In the genomic region with DNA sequence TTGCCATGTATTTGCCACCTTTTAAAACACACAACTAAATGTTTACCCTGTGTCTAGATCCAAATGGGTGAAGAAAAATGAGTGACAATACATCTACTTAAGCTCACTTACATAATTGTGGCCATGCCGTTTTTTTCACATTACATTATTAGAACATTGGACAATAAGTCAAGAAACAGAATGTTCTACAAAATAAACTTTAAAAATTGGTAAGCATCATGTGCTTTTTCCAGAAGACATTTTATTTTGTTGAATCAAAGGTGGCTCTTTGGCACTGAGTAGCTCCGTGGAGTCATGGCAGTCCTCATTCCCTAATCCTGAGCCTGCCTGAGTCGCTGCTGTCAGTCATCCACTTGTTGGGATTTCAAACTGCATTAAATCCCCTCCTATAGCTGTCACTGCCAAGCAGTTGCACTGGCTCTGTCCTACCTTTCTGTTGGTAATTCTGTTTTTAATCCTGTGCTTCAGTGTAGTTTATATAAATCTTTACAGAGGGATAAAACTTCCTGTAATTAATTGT, we compare ENCODE assay signal across 20 cellular contexts. TPM values are rescaled to one million over a fixed set of nuclear protein-coding genes. Genes with fewer than 3 reads are reported as not detected.
A peak's percentile ranks its signal among the peaks of the same experiment; 100 is the strongest.
DNase-seq lines count a peak whose midpoint lies in the region; ATAC-seq and TF ChIP-seq lines count a peak whose summit lies in the region.
"Had no signal": no experiment of that assay in that cellular context is flagged by ENCODE, and none has a peak within 500 bp of the region (broad histone marks: within the 10 kb centered on the region; RNA-seq: fewer than 3 reads in every experiment).

No MANE protein-coding gene starts in this region.

- H3K4me1 Mint-ChIP-seq in MCF 10A (ENCODE audit: insufficient read depth, unreplicated experiment), result peaks cover 43% of the 10 kb centered on the region
- H3K4me1 Mint-ChIP-seq in neural progenitor cell, result peaks cover 11% of the 10 kb centered on the region
- H3K4me1 Mint-ChIP-seq: activated CD4-positive, alpha-beta T cell treated with anti-CD3 and anti-CD28 coated beads, Interleukin-2, amount 10 ng/mL, durations not matched to agents 7 days and 5 days; activated naive CD8-positive, alpha-beta T cell treated with anti-CD3 and anti-CD28 coated beads for 36 hours had no signal

- H3K4me3 ChIP-seq in breast epithelium (no peak overlapping the region), WERI-Rb-1 (ENCODE audit: low read depth, low read length) (no peak overlapping the region), neural progenitor cell (no peak overlapping the region), transverse colon (no peak overlapping the region)
- H3K4me3 ChIP-seq: body of pancreas had no signal

- H2AFZ ChIP-seq in neural progenitor cell (replicated peaks), result no peak overlapping the region

- BruUV-seq in MCF 10A (replicated peaks; lab: Mats Ljungman, UMichigan), result no TSS peak

- no peak for ATAC-seq in HG03139 (IDR thresholded peaks at IDR 0.05; ENCODE audit: unreplicated experiment)
- ATAC-seq in GM18907 (IDR thresholded peaks at IDR 0.05; ENCODE audit: unreplicated experiment), result no peak
- ATAC-seq: body of pancreas had no signal

- H3K9ac ChIP-seq in neural progenitor cell, result no peak overlapping the region

- H3F3A ChIP-seq in neural progenitor cell (ENCODE audit: low read depth), result no peaks in the 10 kb centered on the region

- H4K20me1 ChIP-seq in neural progenitor cell (ENCODE audit: low read depth), result no peaks in the 10 kb centered on the region

- H3K9me3 ChIP-seq in breast epithelium (no peaks in the 10 kb centered on the region), WERI-Rb-1 (ENCODE audit: severe bottlenecking) (no peaks in the 10 kb centered on the region), neural progenitor cell (ENCODE audit: low read depth) (no peaks in the 10 kb centered on the region), transverse colon (no peaks in the 10 kb centered on the region)
- H3K9me3 ChIP-seq: BE2C, body of pancreas had no signal

- no peaks in the 10 kb centered on the region for H3K27me3 ChIP-seq in breast epithelium
- peaks cover 12% of the 10 kb centered on the region for H3K27me3 ChIP-seq in WERI-Rb-1 (ENCODE audit: insufficient read depth, low read depth, severe bottlenecking)
- H3K27me3 ChIP-seq in neural progenitor cell, result no peaks in the 10 kb centered on the region
- H3K27me3 ChIP-seq in transverse colon, result no peaks in the 10 kb centered on the region
- H3K27me3 ChIP-seq: BE2C, body of pancreas had no signal

- TF ChIP-seq CTCF in breast epithelium (IDR thresholded peaks at IDR 0.05) (no peak), MCF 10A (IDR thresholded peaks at IDR 0.05; ENCODE audit: unreplicated experiment) (no peak), WERI-Rb-1 (IDR thresholded peaks at IDR 0.05; ENCODE audit: low read depth, low read length) (no peak), neural progenitor cell (IDR thresholded peaks at IDR 0.05) (no peak), transverse colon (IDR thresholded peaks at IDR 0.05) (no peak)

- peaks cover 8% of the 10 kb centered on the region for H3K9me3 Mint-ChIP-seq in MCF 10A (ENCODE audit: unreplicated experiment)
- H3K9me3 Mint-ChIP-seq in neural progenitor cell, result no peaks in the 10 kb centered on the region
- H3K9me3 Mint-ChIP-seq: activated CD4-positive, alpha-beta T cell treated with anti-CD3 and anti-CD28 coated beads, Interleukin-2, amount 10 ng/mL, durations not matched to agents 7 days and 5 days; activated naive CD8-positive, alpha-beta T cell treated with anti-CD3 and anti-CD28 coated beads for 36 hours; endodermal cell; nephron progenitor cell had no signal

- CTCF ChIA-PET in MCF 10A (lab: Yijun Ruan, JAX), result interaction anchor here (0.7 to 0.8 kb wide), 3 partner anchors 16 to 119 kb away, joined by 3 read pairs; no protein-coding TSS in a partner anchor

- H3K4me1 ChIP-seq in breast epithelium (no peaks in the 10 kb centered on the region), neural progenitor cell (peaks cover 22% of the 10 kb centered on the region), transverse colon (peaks cover 0 to 6% (median 0%) of the 10 kb centered on the region in 4 donors)
- H3K4me1 ChIP-seq: BE2C, body of pancreas had no signal

- H3K27ac ChIP-seq in breast epithelium (peak overlapping the region; percentile 38 to 43), WERI-Rb-1 (no peak overlapping the region), neural progenitor cell (no peak overlapping the region), transverse colon (peak overlapping the region in 3 of 4 donors; percentile 11 to 77 (median 15))
- H3K27ac ChIP-seq: body of pancreas had no signal

- POLR2A ChIA-PET in MCF 10A (lab: Yijun Ruan, JAX), result interaction anchor here (0.6 to 1.4 kb wide), 3 partner anchors 9 to 32 kb away, joined by 3 to 4 read pairs (median 3); no protein-coding TSS in a partner anchor

- no peak overlapping the region for H3K4me2 ChIP-seq in neural progenitor cell

- TF ChIP-seq POLR2A in breast epithelium (IDR thresholded peaks at IDR 0.05) (no peak), transverse colon (IDR thresholded peaks at IDR 0.05) (no peak)

- H3K4me3 Mint-ChIP-seq in MCF 10A (ENCODE audit: unreplicated experiment), result no peak overlapping the region
- H3K4me3 Mint-ChIP-seq in neural progenitor cell, result no peak overlapping the region
- H3K4me3 Mint-ChIP-seq: activated CD4-positive, alpha-beta T cell treated with anti-CD3 and anti-CD28 coated beads, Interleukin-2, amount 10 ng/mL, durations not matched to agents 7 days and 5 days; activated naive CD8-positive, alpha-beta T cell treated with anti-CD3 and anti-CD28 coated beads for 36 hours; endodermal cell; nephron progenitor cell had no signal

- intact Hi-C loops in breast epithelium (cut with DNase I; ENCODE audit: low total_unique reads) (no loop called here), MCF 10A (cut with micrococcal nuclease) (no loop called here), transverse colon (cut with DNase I; ENCODE audit: low total_unique reads) (no loop called here)

- no peak for TF ChIP-seq EP300 in transverse colon (IDR thresholded peaks at IDR 0.05; ENCODE audit: low read depth)

- H3K27me3 Mint-ChIP-seq in MCF 10A (ENCODE audit: insufficient read depth, unreplicated experiment) (no peaks in the 10 kb centered on the region), neural progenitor cell (ENCODE audit: insufficient read depth, low read depth) (no peaks in the 10 kb centered on the region)

- DNase-seq in breast epithelium (ENCODE audit: low spot score in 2 of 2), result no peak
- no peak for DNase-seq in MCF 10A (ENCODE audit: unreplicated experiment)
- peak; percentile 40 for DNase-seq in WERI-Rb-1
- DNase-seq in neural progenitor cell (ENCODE audit: low spot score), result peak; percentile 16
- no peak for DNase-seq in transverse colon
- DNase-seq in germinal center (ENCODE audit: low spot score), result no peak
- DNase-seq: activated CD4-positive, alpha-beta T cell treated with anti-CD3 and anti-CD28 coated beads, Interleukin-2, amount 10 ng/mL, durations not matched to agents 7 days and 5 days; activated naive CD8-positive, alpha-beta T cell treated with anti-CD3 and anti-CD28 coated beads for 36 hours; BE2C; body of pancreas; endodermal cell; GF-D8; NCI-H1048; NCI-H187 treated with DMSO at 0.1 percent for 48 hours; NCI-H226; nephron progenitor cell; SIG-M5; T-helper 1 cell had no signal

- H3K36me3 Mint-ChIP-seq in MCF 10A (ENCODE audit: insufficient read depth, unreplicated experiment) (peaks cover 82% of the 10 kb centered on the region), neural progenitor cell (no peaks in the 10 kb centered on the region)
- H3K36me3 Mint-ChIP-seq: activated naive CD8-positive, alpha-beta T cell treated with anti-CD3 and anti-CD28 coated beads for 36 hours had no signal

- H3K27ac Mint-ChIP-seq in MCF 10A (ENCODE audit: low read depth, unreplicated experiment), result no peak overlapping the region
- no peak overlapping the region for H3K27ac Mint-ChIP-seq in neural progenitor cell
- H3K27ac Mint-ChIP-seq: activated CD4-positive, alpha-beta T cell treated with anti-CD3 and anti-CD28 coated beads, Interleukin-2, amount 10 ng/mL, durations not matched to agents 7 days and 5 days; activated naive CD8-positive, alpha-beta T cell treated with anti-CD3 and anti-CD28 coated beads for 36 hours; endodermal cell; nephron progenitor cell had no signal

- H3K36me3 ChIP-seq in breast epithelium, result no peaks in the 10 kb centered on the region
- H3K36me3 ChIP-seq in WERI-Rb-1, result no peaks in the 10 kb centered on the region
- H3K36me3 ChIP-seq in neural progenitor cell, result no peaks in the 10 kb centered on the region
- H3K36me3 ChIP-seq in transverse colon, result no peaks in the 10 kb centered on the region
- H3K36me3 ChIP-seq: BE2C had no signal

- no peaks in the 10 kb centered on the region for H3K79me2 ChIP-seq in neural progenitor cell (ENCODE audit: low read depth)

- in situ Hi-C loops in transverse colon (cut with MboI; ENCODE audit: low pct_ligation_motif_present in 1 of 4, low pct_unique_long_range_greater_than_20kb in 1 of 4, low sequenced_read_pairs in 3 of 4), result no loop called here

- WGBS in transverse colon (ENCODE audit: low coverage in 1 of 2), 2 donors, result 72 to 78% methylated on average over 3 of the region's 3 CpGs

RNA-seq across cellular contexts. Expression of a gene that starts 32.3 kb away (rescaled TPM):
- total RNA-seq in breast epithelium (100 to 1,000 TPM; 117 to 729 (median 154) TPM), MCF 10A (2022) (225 and 267 TPM in 2 replicates), neural progenitor cell (ENCODE audit: low replicate concordance) (0.19 and 1.2 TPM in 2 replicates), transverse colon (10 to 100 TPM; 52.2 to 73.8 (median 62.2) TPM)
- total RNA-seq: activated CD4-positive, alpha-beta T cell treated with anti-CD3 and anti-CD28 coated beads, Interleukin-2, amount 10 ng/mL, durations not matched to agents 7 days and 5 days had no signal

RNA-seq across cellular contexts. Expression of a gene that starts 57.6 kb away (rescaled TPM):
- 100 to 1,000 TPM in 1 of 3 donors, 10 to 100 TPM in 2; 63.3 to 311 (median 97.6) TPM for total RNA-seq in breast epithelium
- 155 and 171 TPM in 2 replicates for total RNA-seq in MCF 10A (2022)
- 0.37 and 0.56 TPM in 2 replicates for total RNA-seq in neural progenitor cell (ENCODE audit: low replicate concordance)
- 10 to 100 TPM in 3 of 4 donors, 1 to 10 TPM in 1; 4.1 to 28.3 (median 13.9) TPM for total RNA-seq in transverse colon
- total RNA-seq: activated CD4-positive, alpha-beta T cell treated with anti-CD3 and anti-CD28 coated beads, Interleukin-2, amount 10 ng/mL, durations not matched to agents 7 days and 5 days; activated naive CD8-positive, alpha-beta T cell treated with anti-CD3 and anti-CD28 coated beads for 36 hours had no signal

Comparison
In these comparisons a context has a peak if more than half of its experiments do, and no peak if none do; other contexts are left out.
1. DNase-seq: peak in WERI-Rb-1 (single experiment) and neural progenitor cell (single experiment); none in breast epithelium (0 of 2), MCF 10A (single experiment), transverse colon (single experiment) and germinal center (single experiment).
2. H3K27ac ChIP-seq: peak in breast epithelium (2 of 2) and transverse colon (3 of 4); none in WERI-Rb-1 (single experiment) and neural progenitor cell (single experiment).
3. RNA of a gene that starts 32.3 kb away (total RNA-seq): 225 to 267 TPM in MCF 10A, 117 to 729 TPM in breast epithelium and 52.2 to 73.8 TPM in transverse colon; 0.19 to 1.2 TPM in neural progenitor cell; every median in the first group is over 10 times any median in the second.